18 cellular contexts compared by ENCODE assay signal in genomic region chr12:40469736-40470135, GRCh38.
DNase-seq lines count a peak whose midpoint lies in the region; ATAC-seq and TF ChIP-seq lines count a peak whose summit lies in the region.
"Had no signal": no experiment of that assay in that cellular context is flagged by ENCODE, and none has a peak within 500 bp of the region (broad histone marks: within the 10 kb centered on the region; RNA-seq: fewer than 3 reads in every experiment).

No MANE protein-coding gene starts in this region.

- ATAC-seq in activated CD4-positive, alpha-beta T cell treated with anti-CD3 and anti-CD28 coated beads for 36 hours = no peak
- ATAC-seq: HepG2, PC-3 had no signal

- no peaks in the 10 kb centered on the region for H3K27me3 Mint-ChIP-seq in activated CD4-positive, alpha-beta T cell treated with anti-CD3 and anti-CD28 coated beads for 36 hours
- H3K27me3 Mint-ChIP-seq: CD4-positive, alpha-beta memory T cell had no signal

- intact Hi-C loops in activated CD4-positive, alpha-beta T cell treated with anti-CD3 and anti-CD28 coated beads for 36 hours (cut with DNase I, micrococcal nuclease) = no loop called here

- no peak overlapping the region for H3K27ac Mint-ChIP-seq in activated CD4-positive, alpha-beta T cell treated with anti-CD3 and anti-CD28 coated beads for 36 hours
- H3K27ac Mint-ChIP-seq: CD4-positive, alpha-beta memory T cell had no signal

- H3K4me3 ChIP-seq in tibial nerve = no peak overlapping the region
- H3K4me3 ChIP-seq: SK-N-MC had no signal

- TF ChIP-seq EP300 in tibial nerve (IDR thresholded peaks at IDR 0.05) = no peak

- H3K4me1 Mint-ChIP-seq in activated CD4-positive, alpha-beta T cell treated with anti-CD3 and anti-CD28 coated beads for 36 hours = no peaks in the 10 kb centered on the region
- H3K4me1 Mint-ChIP-seq: CD4-positive, alpha-beta memory T cell had no signal

- in situ Hi-C loops in G401 (cut with HindIII; ENCODE audit: low sequenced_read_pairs) = no loop called here

- no peaks in the 10 kb centered on the region for H3K36me3 Mint-ChIP-seq in activated CD4-positive, alpha-beta T cell treated with anti-CD3 and anti-CD28 coated beads for 36 hours (ENCODE audit: low read depth)
- H3K36me3 Mint-ChIP-seq: CD4-positive, alpha-beta memory T cell had no signal

- no peak for TF ChIP-seq CTCF in tibial nerve (IDR thresholded peaks at IDR 0.05)

- no peaks in the 10 kb centered on the region for H3K36me3 ChIP-seq in tibial nerve

- POLR2A ChIA-PET in activated CD4-positive, alpha-beta T cell treated with anti-CD3 and anti-CD28 coated beads for 36 hours (lab: Charles Lee) = no interaction called here

- H3K27ac ChIP-seq in tibial nerve = no peak overlapping the region
- H3K27ac ChIP-seq: 22Rv1, RWPE1, SK-N-MC had no signal

- H3K9me3 Mint-ChIP-seq in activated CD4-positive, alpha-beta T cell treated with anti-CD3 and anti-CD28 coated beads for 36 hours (ENCODE audit: low read depth) = no peaks in the 10 kb centered on the region

- no peaks in the 10 kb centered on the region for H3K4me1 ChIP-seq in tibial nerve

- H3K9me3 ChIP-seq in tibial nerve = no peaks in the 10 kb centered on the region

- no peak for TF ChIP-seq POLR2A in tibial nerve (IDR thresholded peaks at IDR 0.05)

- H3K4me3 Mint-ChIP-seq in activated CD4-positive, alpha-beta T cell treated with anti-CD3 and anti-CD28 coated beads for 36 hours = no peak overlapping the region
- H3K4me3 Mint-ChIP-seq: CD4-positive, alpha-beta memory T cell had no signal

- CTCF ChIA-PET in activated CD4-positive, alpha-beta T cell treated with anti-CD3 and anti-CD28 coated beads for 36 hours (lab: Charles Lee) = no interaction called here

- H3K27me3 ChIP-seq in tibial nerve = no peaks in the 10 kb centered on the region

- DNase-seq in DMS 273 (lab: John Stamatoyannopoulos, UW; ENCODE audit: unreplicated experiment) (peak; percentile 60), DMS 273 treated with DMSO at 0.1 percent for 48 hours (lab: John Stamatoyannopoulos, UW) (no peak), G401 (ENCODE audit: low spot score) (peak; percentile 97), NCI-H345 (lab: John Stamatoyannopoulos, UW) (peak; percentile 59), cerebellar nuclear complex (lab: John Stamatoyannopoulos, UW) (peak; percentile 70 to 89), OCI-M2 (lab: John Stamatoyannopoulos, UW; ENCODE audit: unreplicated experiment) (no peak), tibial nerve (ENCODE audit: low spot score in 2 of 2) (no peak)
- no peak for DNase-seq in activated CD4-positive, alpha-beta T cell treated with anti-CD3 and anti-CD28 coated beads for 36 hours
- DNase-seq: CD4-positive, alpha-beta memory T cell; KG1; NCI-H1048; NCI-H524 treated with DMSO at 0.1 percent for 48 hours; PC-3; T-helper 1 cell had no signal

- WGBS in tibial nerve, 2 donors = 34 to 40% methylated on average over 6 of the region's 6 CpGs

Comparison
In these comparisons a context has a peak if more than half of its experiments do, and no peak if none do; other contexts are left out.
1. DNase-seq: peak in DMS 273 (single experiment), G401 (single experiment), NCI-H345 (single experiment) and cerebellar nuclear complex (2 of 2); none in DMS 273 treated with DMSO at 0.1 percent for 48 hours (single experiment), OCI-M2 (single experiment), activated CD4-positive, alpha-beta T cell treated with anti-CD3 and anti-CD28 coated beads for 36 hours (single experiment) and tibial nerve (0 of 2).